1 cellular context compared by ENCODE assay signal in genomic region chr15:88166330-88166993, GRCh38.
TF ChIP-seq lines count a peak whose summit lies in the region.

No MANE protein-coding gene starts in this region.

TF ChIP-seq in WTC11, 78 proteins besides CTCF, POLR2A, EP300 and RAD21 (continued from another document):
- TF ChIP-seq ARID4B (CRISPR knock-in tag; IDR thresholded peaks at IDR 0.05; ENCODE audit: borderline replicate concordance) = 0 out of 2 replicates have a peak, but pooled peaks have one; percentile 63
- no peak for TF ChIP-seq CREB1 (CRISPR knock-in tag; IDR thresholded peaks at IDR 0.05)
